12 cellular contexts compared by ENCODE assay signal in genomic region chr9:115211413-115212204, GRCh38.
DNase-seq lines count a peak whose midpoint lies in the region; ATAC-seq, FAIRE-seq and TF ChIP-seq lines count a peak whose summit lies in the region.
"Had no signal": no experiment of that assay in that cellular context is flagged by ENCODE, and none has a peak within 500 bp of the region (broad histone marks: within the 10 kb centered on the region; RNA-seq: fewer than 3 reads in every experiment).

No MANE protein-coding gene starts in this region.

- WGBS in GM12878 (ENCODE audit: insufficient coverage, insufficient replicate concordance, low lambda C conversion rate, missing lambda C conversion rate) = 2% methylated on average over 3 of the region's 3 CpGs

- peak overlapping the region; percentile 64 for H3K27ac ChIP-seq in GM12878 (ENCODE audit: control insufficient read depth, insufficient read depth)
- H3K27ac ChIP-seq: suprapubic skin had no signal

- in situ Hi-C loops in GM12878 (cut with MboI) = no loop called here

- no peak overlapping the region for H3K9ac ChIP-seq in GM12878 (ENCODE audit: control insufficient read depth, insufficient read depth, low read length)

- intact Hi-C loops in GM12878 (cut with micrococcal nuclease; ENCODE audit: unreplicated experiment) = no loop called here

- FAIRE-seq in GM12878 (lab: Jason Lieb, UNC) = peak; percentile 68
- FAIRE-seq: A549 had no signal

- no peaks in the 10 kb centered on the region for H4K20me1 ChIP-seq in GM12878 (ENCODE audit: control insufficient read depth, insufficient read depth)

- no peaks in the 10 kb centered on the region for H3K79me2 ChIP-seq in GM12878 (ENCODE audit: control insufficient read depth, insufficient read depth, low read length)

- SMC1A ChIA-PET in GM12878 (lab: Charles Lee; ENCODE audit: uncharacterized antibody, unreplicated experiment) = interaction anchor here (0.6 to 9.0 kb wide), 9 partner anchors 10 to 534 kb away, joined by 3 to 81 read pairs (median 4); no protein-coding TSS in a partner anchor

- POLR2A ChIA-PET in GM12878 (lab: Charles Lee) = interaction anchor here (0.6 kb wide), 1 partner anchor 67 kb away, joined by 3 read pairs; no protein-coding TSS in a partner anchor

- TF ChIP-seq POLR2A in GM12878 (IDR thresholded peaks at IDR 0.05; ENCODE audit: low read depth, low read length) = peak; percentile 42; the same call in 1 of the 2 replicates

- TSS peak; percentile 70 for BruUV-seq in GM12878 (replicated peaks; lab: Mats Ljungman, UMichigan)

- DNase-seq in A172 (ENCODE audit: low spot score) (peak; percentile 75), GM12878 (ENCODE audit: low read depth, low spot score) (peak; percentile 68), iPS-NIHi11 (ENCODE audit: low spot score) (no peak), NCI-H2107 (lab: John Stamatoyannopoulos, UW) (no peak), NCI-H345 (lab: John Stamatoyannopoulos, UW) (no peak), RKO (ENCODE audit: low spot score) (no peak)
- DNase-seq: effector CD4-positive, alpha-beta T cell; T-helper 17 cell had no signal

- no peaks in the 10 kb centered on the region for H3K27me3 ChIP-seq in GM12878 (replicated peaks in 1 of 2; ENCODE audit: control insufficient read depth in 2 of 2, insufficient read depth in 2 of 2, low read length in 1 of 2)
- H3K27me3 ChIP-seq: suprapubic skin had no signal

- TF ChIP-seq CTCF in GM12878 (IDR thresholded peaks at IDR 0.05 in 2 of 3, conservative IDR thresholded peaks at IDR 0.05 in 1 of 3; ENCODE audit: control insufficient read depth in 2 of 3, extremely low read depth in 1 of 3, insufficient read depth in 1 of 3, low read depth in 3 of 3, low read length in 3 of 3) = no peak

- H3K36me3 ChIP-seq in GM12878 (ENCODE audit: control insufficient read depth in 2 of 2, insufficient read depth in 2 of 2, low read length in 1 of 2) = no peaks in the 10 kb centered on the region
- H3K36me3 ChIP-seq: suprapubic skin had no signal

- H3K4me1 ChIP-seq in GM12878 (ENCODE audit: control insufficient read depth, insufficient read depth, low read length) = peaks cover 40% of the 10 kb centered on the region

- ATAC-seq in GM19455 (IDR thresholded peaks at IDR 0.05; ENCODE audit: unreplicated experiment) (peak; percentile 63), HG03097 (IDR thresholded peaks at IDR 0.05; ENCODE audit: low FRiP score, unreplicated experiment) (peak; percentile 68), GM12878 (peak; percentile 76)
- ATAC-seq: A549, T-helper 17 cell had no signal

- H3K9me3 ChIP-seq in GM12878 (replicated peaks; ENCODE audit: control insufficient read depth, insufficient read depth, low read length) = no peaks in the 10 kb centered on the region
- H3K9me3 ChIP-seq: A549, suprapubic skin had no signal

- TF ChIP-seq RAD21 in GM12878 (IDR thresholded peaks at IDR 0.05; ENCODE audit: insufficient read depth, low read depth, low read length) = peak; percentile 18; the same call in 1 of the 2 replicates

- CTCF ChIA-PET in GM12878 (lab: Yijun Ruan, JAX) = interaction anchor here (1.1 to 1.3 kb wide), 2 partner anchors 14 to 313 kb away, joined by 3 to 4 read pairs; no protein-coding TSS in a partner anchor

- H3K4me3 ChIP-seq in GM12878 = no peak overlapping the region
- H3K4me3 ChIP-seq: A549, suprapubic skin had no signal

- H3K4me2 ChIP-seq in GM12878 (ENCODE audit: control insufficient read depth, insufficient read depth) = peak overlapping the region; percentile 72
- H3K4me2 ChIP-seq: A549 had no signal

- TF ChIP-seq EP300 in GM12878 (IDR thresholded peaks at IDR 0.05; ENCODE audit: borderline replicate concordance in 1 of 2, control insufficient read depth in 1 of 2, low read depth in 2 of 2, low read length in 2 of 2) = peak in 1 of 2 experiments; percentile 43; a peak in 1 of 4 replicates

- H2AFZ ChIP-seq in GM12878 (ENCODE audit: control insufficient read depth, low read depth, low read length) = no peak overlapping the region

- RAD21 ChIA-PET in GM12878 (lab: Charles Lee; ENCODE audit: unreplicated experiment) = interaction anchor here (0.7 to 1.8 kb wide), 6 partner anchors 9 to 222 kb away, joined by 3 to 6 read pairs (median 4); no protein-coding TSS in a partner anchor

TF ChIP-seq in GM12878, 131 proteins besides CTCF, POLR2A, EP300 and RAD21 (continues in another document):
- no peak for TF ChIP-seq MLLT1 (IDR thresholded peaks at IDR 0.05)
- TF ChIP-seq JUNB (IDR thresholded peaks at IDR 0.05) = no peak
- TF ChIP-seq CREB1 (IDR thresholded peaks at IDR 0.05; ENCODE audit: low read depth) = no peak
- no peak for TF ChIP-seq MEF2A (IDR thresholded peaks at IDR 0.05; ENCODE audit: insufficient read depth, low read depth, low read length)
- no peak for TF ChIP-seq ESRRA (IDR thresholded peaks at IDR 0.05; ENCODE audit: low read length)
- no peak for TF ChIP-seq SUPT20H (IDR thresholded peaks at IDR 0.05; ENCODE audit: borderline replicate concordance, control insufficient read depth, low read depth, low read length)
- no peak for TF ChIP-seq CEBPZ (IDR thresholded peaks at IDR 0.05; ENCODE audit: low read depth, low read length)
- TF ChIP-seq POLR2AphosphoS2 (IDR thresholded peaks at IDR 0.05; ENCODE audit: low read depth, low read length) = no peak
- peak; percentile 56 for TF ChIP-seq POLR2AphosphoS5 (IDR thresholded peaks at IDR 0.05; ENCODE audit: low read length)
- TF ChIP-seq BCL3 (IDR thresholded peaks at IDR 0.05; ENCODE audit: borderline replicate concordance, insufficient read depth, low read depth, low read length, poor library complexity, severe bottlenecking) = peak; percentile 53
- TF ChIP-seq TCF3 (IDR thresholded peaks at IDR 0.05; ENCODE audit: borderline replicate concordance, insufficient read depth, low read depth, low read length) = no peak
- no peak for TF ChIP-seq MAX (IDR thresholded peaks at IDR 0.05; ENCODE audit: low read depth, low read length)
- TF ChIP-seq ZBTB33 (IDR thresholded peaks at IDR 0.05) = no peak

Comparison
In these comparisons a context has a peak if more than half of its experiments do, and no peak if none do; other contexts are left out.
1. DNase-seq: peak in A172 (single experiment) and GM12878 (single experiment); none in iPS-NIHi11 (single experiment), NCI-H2107 (single experiment), NCI-H345 (single experiment) and RKO (single experiment).
2. Peak in every context shown above with its lines, with median percentiles within 50 percentile points of each other: ATAC-seq.